8 cellular contexts compared by ENCODE assay signal in genomic region chr16:87950765-87951549, GRCh38. TPM values are rescaled to one million over a fixed set of nuclear protein-coding genes. Genes with fewer than 3 reads are reported as not detected.
DNase-seq lines count a peak whose midpoint lies in the region; TF ChIP-seq lines count a peak whose summit lies in the region.

BANP (plus strand) TSS chr16:87951434; CDS start chr16:87975116, 23,682 bp downstream.

- DNase-seq in GDM1 (lab: John Stamatoyannopoulos, UW): peak; percentile 88
- peak; percentile 95 to 97 for DNase-seq in HAP-1 (ENCODE audit: low spot score in 2 of 2)
- DNase-seq in MG63: peak; percentile 95
- DNase-seq in SHP77 treated with DMSO at 0.1 percent for 48 hours (lab: John Stamatoyannopoulos, UW): peak; percentile 99
- peak; percentile 99 for DNase-seq in activated effector memory CD4-positive, alpha-beta T cell treated with anti-CD3 and anti-CD28 coated beads, Interleukin-2, amount 50 U/mL, for 16 hours
- DNase-seq in fibroblast of the aortic adventitia (ENCODE audit: low read depth): peak; percentile 99

- H3K4me3 Mint-ChIP-seq in nephron: peak within 1 kb of the TSS; percentile 95 to 99 (median 99)
- H3K4me3 Mint-ChIP-seq in stimulated activated naive CD8-positive, alpha-beta T cell treated with anti-CD3 and anti-CD28 coated beads, Interleukin-15, Interleukin-2, amounts not matched to agents 100 ng/mL and 50 ng/mL, for 24 hours: peak within 1 kb of the TSS; percentile 96

- H3K27me3 Mint-ChIP-seq in nephron (ENCODE audit: low read depth): no peaks in the 10 kb centered on the region
- no peaks in the 10 kb centered on the region for H3K27me3 Mint-ChIP-seq in stimulated activated naive CD8-positive, alpha-beta T cell treated with anti-CD3 and anti-CD28 coated beads, Interleukin-15, Interleukin-2, amounts not matched to agents 100 ng/mL and 50 ng/mL, for 24 hours

- TF ChIP-seq CTCF in fibroblast of the aortic adventitia (IDR thresholded peaks at IDR 0.05; ENCODE audit: insufficient read depth, low read length) (peak; percentile 53), nephron (IDR thresholded peaks at IDR 0.05; ENCODE audit: unreplicated experiment in 3 of 3) (peak; percentile 55 to 63 (median 62))

- in situ Hi-C loops in HAP-1 (cut with MboI; ENCODE audit: low sequenced_read_pairs): no loop called here

- peaks cover 49% of the 10 kb centered on the region for H3K4me1 Mint-ChIP-seq in nephron
- peaks cover 55% of the 10 kb centered on the region for H3K4me1 Mint-ChIP-seq in stimulated activated naive CD8-positive, alpha-beta T cell treated with anti-CD3 and anti-CD28 coated beads, Interleukin-15, Interleukin-2, amounts not matched to agents 100 ng/mL and 50 ng/mL, for 24 hours (ENCODE audit: low read depth)

- H3K4me3 ChIP-seq in HAP-1 (peak within 1 kb of the TSS; percentile 91), MG63 (peak within 1 kb of the TSS; percentile 77), fibroblast of the aortic adventitia (ENCODE audit: low read depth, low read length) (peak within 1 kb of the TSS; percentile 85)

- H3K36me3 ChIP-seq in HAP-1 (replicated peaks) (peaks cover 23% of the 10 kb centered on the region), MG63 (peaks cover 12% of the 10 kb centered on the region)

- peaks cover 12% of the 10 kb centered on the region for H3K4me1 ChIP-seq in HAP-1

- H3K27ac Mint-ChIP-seq in nephron: peak within 1 kb of the TSS; percentile 100
- H3K27ac Mint-ChIP-seq in stimulated activated naive CD8-positive, alpha-beta T cell treated with anti-CD3 and anti-CD28 coated beads, Interleukin-15, Interleukin-2, amounts not matched to agents 100 ng/mL and 50 ng/mL, for 24 hours: peak within 1 kb of the TSS; percentile 100

- H3K27me3 ChIP-seq in HAP-1 (ENCODE audit: low read depth) (no peaks in the 10 kb centered on the region), MG63 (no peaks in the 10 kb centered on the region)

- H3K9me3 ChIP-seq in HAP-1: no peaks in the 10 kb centered on the region
- no peaks in the 10 kb centered on the region for H3K9me3 ChIP-seq in MG63

- H3K9me3 Mint-ChIP-seq in nephron: no peaks in the 10 kb centered on the region
- H3K9me3 Mint-ChIP-seq in stimulated activated naive CD8-positive, alpha-beta T cell treated with anti-CD3 and anti-CD28 coated beads, Interleukin-15, Interleukin-2, amounts not matched to agents 100 ng/mL and 50 ng/mL, for 24 hours: no peaks in the 10 kb centered on the region

- H3K36me3 Mint-ChIP-seq in nephron (ENCODE audit: low read depth): peaks cover 6% of the 10 kb centered on the region
- H3K36me3 Mint-ChIP-seq in stimulated activated naive CD8-positive, alpha-beta T cell treated with anti-CD3 and anti-CD28 coated beads, Interleukin-15, Interleukin-2, amounts not matched to agents 100 ng/mL and 50 ng/mL, for 24 hours (ENCODE audit: low read depth): peaks cover 23% of the 10 kb centered on the region

RNA-seq across cellular contexts. Expression of gene BANP, which starts in this region (rescaled TPM):
- total RNA-seq in MG63 (2014; rRNA removed; shearing (Covaris generic); ENCODE audit: low replicate concordance): 30.4 and 33.7 TPM in 2 replicates
- total RNA-seq in fibroblast of the aortic adventitia (ENCODE audit: low replicate concordance): 15.5 and 30.4 TPM in 2 replicates

Comparison
In these comparisons a context has a peak if more than half of its experiments do, and no peak if none do; other contexts are left out.
1. Peak in every context shown above with its lines: DNase-seq and H3K4me3 ChIP-seq.